In the genomic region with DNA sequence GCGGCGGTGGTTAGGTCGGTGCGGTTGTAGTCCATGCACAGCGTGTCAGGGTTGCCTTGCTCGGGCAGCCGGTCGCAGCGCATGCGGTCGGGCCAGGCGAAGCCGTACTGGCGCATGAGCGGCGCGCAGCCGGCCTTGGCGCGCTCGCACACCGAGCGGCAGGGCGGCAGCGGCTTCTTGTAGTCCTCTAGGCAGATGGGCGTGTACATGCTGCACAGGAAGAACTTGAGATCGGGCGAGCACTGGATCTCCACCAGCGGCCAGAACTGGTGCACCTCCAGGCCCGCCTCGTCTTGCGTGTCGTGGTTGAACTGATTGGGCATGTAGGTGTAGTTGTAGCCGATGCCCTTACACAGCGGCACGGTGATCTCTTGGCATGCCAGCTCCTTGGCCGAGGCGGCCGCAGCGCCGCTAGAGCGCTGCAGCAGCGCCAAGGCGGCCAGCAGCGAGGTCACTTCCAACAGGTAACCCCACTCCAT, we compare ENCODE assay signal across 8 cellular contexts. TPM values are rescaled to one million over a fixed set of nuclear protein-coding genes. Genes with fewer than 3 reads are reported as not detected.
DNase-seq lines count a peak whose midpoint lies in the region; ATAC-seq and TF ChIP-seq lines count a peak whose summit lies in the region.

No MANE protein-coding gene starts in this region.

- H3K4me3 ChIP-seq in MG63 (peak overlapping the region; percentile 66), duodenal mucosa (ENCODE audit: low read depth in 1 of 2, low read length in 2 of 2) (peak overlapping the region; percentile 70 to 82), lower lobe of right lung (peak overlapping the region; percentile 76)

- H3K4me1 ChIP-seq in duodenal mucosa (ENCODE audit: control insufficient read depth in 1 of 2, insufficient read depth in 2 of 2, low read length in 2 of 2) (peaks cover 9 to 33% of the 10 kb centered on the region in 2 donors), lower lobe of right lung (peaks cover 43% of the 10 kb centered on the region)

- CTCF ChIA-PET in WTC11 (lab: Charles Lee) = interaction anchor here (0.7 to 1.6 kb wide), 5 partner anchors 47 to 300 kb away, joined by 3 to 6 read pairs (median 3); no protein-coding TSS in a partner anchor

- intact Hi-C loops in lower lobe of right lung (cut with DNase I) = no loop called here

- H3K27ac ChIP-seq in duodenal mucosa (ENCODE audit: low read depth, low read length) (no peak overlapping the region), lower lobe of right lung (peak overlapping the region; percentile 88)

- peaks cover 40% of the 10 kb centered on the region for H3K4me1 Mint-ChIP-seq in WTC11
- peaks cover 27% of the 10 kb centered on the region for H3K4me1 Mint-ChIP-seq in stimulated activated effector memory CD8-positive, alpha-beta T cell treated with anti-CD3 and anti-CD28 coated beads, Interleukin-12 subunit alpha, Interleukin-12 subunit beta, amount 100 ng/mL, for 72 hours

- POLR2A ChIA-PET in WTC11 (lab: Charles Lee) = interaction anchor here (0.6 kb wide), 1 partner anchor 489 kb away, joined by 3 read pairs; no protein-coding TSS in a partner anchor

- H3K27me3 Mint-ChIP-seq in WTC11 (ENCODE audit: low read depth) = peaks cover 40% of the 10 kb centered on the region

- H3K9me3 Mint-ChIP-seq in WTC11 = no peaks in the 10 kb centered on the region
- H3K9me3 Mint-ChIP-seq in stimulated activated effector memory CD8-positive, alpha-beta T cell treated with anti-CD3 and anti-CD28 coated beads, Interleukin-12 subunit alpha, Interleukin-12 subunit beta, amount 100 ng/mL, for 72 hours = no peaks in the 10 kb centered on the region

- H3K36me3 ChIP-seq in MG63 (no peaks in the 10 kb centered on the region), duodenal mucosa (ENCODE audit: control insufficient read depth in 1 of 2, insufficient read depth in 2 of 2, low read length in 2 of 2) (no peaks in the 10 kb centered on the region), lower lobe of right lung (no peaks in the 10 kb centered on the region)

- H3K27ac Mint-ChIP-seq in WTC11 = no peak overlapping the region
- no peak overlapping the region for H3K27ac Mint-ChIP-seq in stimulated activated effector memory CD8-positive, alpha-beta T cell treated with anti-CD3 and anti-CD28 coated beads, Interleukin-12 subunit alpha, Interleukin-12 subunit beta, amount 100 ng/mL, for 72 hours

- no peaks in the 10 kb centered on the region for H3K9me3 ChIP-seq in MG63
- no peaks in the 10 kb centered on the region for H3K9me3 ChIP-seq in duodenal mucosa (ENCODE audit: control insufficient read depth in 1 of 2, low read length in 2 of 2)
- H3K9me3 ChIP-seq in lower lobe of right lung = no peaks in the 10 kb centered on the region

- H3K36me3 Mint-ChIP-seq in WTC11 = no peaks in the 10 kb centered on the region
- H3K36me3 Mint-ChIP-seq in stimulated activated effector memory CD8-positive, alpha-beta T cell treated with anti-CD3 and anti-CD28 coated beads, Interleukin-12 subunit alpha, Interleukin-12 subunit beta, amount 100 ng/mL, for 72 hours = no peaks in the 10 kb centered on the region

- peak overlapping the region; percentile 18 to 33 for H3K9ac ChIP-seq in duodenal mucosa (ENCODE audit: low read depth in 1 of 2, low read length in 2 of 2)

- peak; percentile 5 for ATAC-seq in WTC11
- peak; percentile 42 to 59 for ATAC-seq in lower lobe of right lung
- peak; percentile 61 for ATAC-seq in stimulated activated effector memory CD8-positive, alpha-beta T cell treated with anti-CD3 and anti-CD28 coated beads, Interleukin-12 subunit alpha, Interleukin-12 subunit beta, amount 100 ng/mL, for 72 hours

- DNase-seq in NCI-H1417 (lab: John Stamatoyannopoulos, UW) = peak; percentile 18 to 58 (median 49)
- no peak for DNase-seq in NCI-H1417 treated with DMSO at 0.1 percent for 48 hours (lab: John Stamatoyannopoulos, UW)
- DNase-seq in GOT3 (lab: John Stamatoyannopoulos, UW) = peak; percentile 17
- peak; percentile 85 for DNase-seq in MG63
- peak; percentile 71 for DNase-seq in WTC11 (ENCODE audit: low spot score)
- DNase-seq in lower lobe of right lung = peak; percentile 78
- peak; percentile 16 to 72 for DNase-seq in stimulated activated effector memory CD8-positive, alpha-beta T cell treated with anti-CD3 and anti-CD28 coated beads, Interleukin-12 subunit alpha, Interleukin-12 subunit beta, amount 100 ng/mL, for 72 hours (ENCODE audit: low spot score in 2 of 2)

- H3K4me3 Mint-ChIP-seq in WTC11 = peak overlapping the region; percentile 68
- H3K4me3 Mint-ChIP-seq in stimulated activated effector memory CD8-positive, alpha-beta T cell treated with anti-CD3 and anti-CD28 coated beads, Interleukin-12 subunit alpha, Interleukin-12 subunit beta, amount 100 ng/mL, for 72 hours = peak overlapping the region; percentile 78

- no peak for TF ChIP-seq CTCF in WTC11 (IDR thresholded peaks at IDR 0.05)
- peak; percentile 3 for TF ChIP-seq CTCF in lower lobe of right lung (IDR thresholded peaks at IDR 0.05)

- H3K27me3 ChIP-seq in MG63 = peaks cover 17% of the 10 kb centered on the region
- peaks cover 31 to 48% of the 10 kb centered on the region in 2 donors for H3K27me3 ChIP-seq in duodenal mucosa (ENCODE audit: control insufficient read depth in 1 of 2, insufficient read depth in 2 of 2, low read length in 2 of 2)
- H3K27me3 ChIP-seq in lower lobe of right lung (ENCODE audit: low read depth) = peaks cover 15% of the 10 kb centered on the region

TF ChIP-seq in WTC11, 78 proteins besides CTCF, POLR2A, EP300 and RAD21 (continues in another document):
- peak; percentile 84 for TF ChIP-seq MYBL2 (CRISPR knock-in tag; IDR thresholded peaks at IDR 0.05)
- TF ChIP-seq SP1 (CRISPR knock-in tag; conservative IDR thresholded peaks at IDR 0.05) = peak; percentile 50; the same call in 1 of the 2 replicates
- TF ChIP-seq FOXP1 (CRISPR knock-in tag; IDR thresholded peaks at IDR 0.05; ENCODE audit: borderline replicate concordance) = peak; percentile 98
- peak; percentile 91 for TF ChIP-seq E2F5 (CRISPR knock-in tag; IDR thresholded peaks at IDR 0.05)
- TF ChIP-seq NFATC4 (CRISPR knock-in tag; IDR thresholded peaks at IDR 0.05) = no peak
- peak; percentile 91 for TF ChIP-seq ZNF219 (CRISPR knock-in tag; IDR thresholded peaks at IDR 0.05; ENCODE audit: borderline replicate concordance)
- TF ChIP-seq MLX (CRISPR knock-in tag; IDR thresholded peaks at IDR 0.05) = no peak
- TF ChIP-seq GABPB1 (CRISPR knock-in tag; IDR thresholded peaks at IDR 0.05) = no peak
- TF ChIP-seq, protein P1, sequence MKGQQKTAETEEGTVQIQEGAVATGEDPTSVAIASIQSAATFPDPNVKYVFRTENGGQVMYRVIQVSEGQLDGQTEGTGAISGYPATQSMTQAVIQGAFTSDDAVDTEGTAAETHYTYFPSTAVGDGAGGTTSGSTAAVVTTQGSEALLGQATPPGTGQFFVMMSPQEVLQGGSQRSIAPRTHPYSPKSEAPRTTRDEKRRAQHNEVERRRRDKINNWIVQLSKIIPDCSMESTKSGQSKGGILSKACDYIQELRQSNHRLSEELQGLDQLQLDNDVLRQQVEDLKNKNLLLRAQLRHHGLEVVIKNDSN (CRISPR knock-in tag; IDR thresholded peaks at IDR 0.05) = peak; percentile 71
- TF ChIP-seq FOXJ3 (CRISPR knock-in tag; IDR thresholded peaks at IDR 0.05; ENCODE audit: borderline replicate concordance) = no peak
- no peak for TF ChIP-seq ZNF121 (CRISPR knock-in tag; IDR thresholded peaks at IDR 0.05)
- TF ChIP-seq TEAD1 (CRISPR knock-in tag; IDR thresholded peaks at IDR 0.05) = peak; percentile 74; the same call in 1 of the 2 replicates
- TF ChIP-seq SOX15 (CRISPR knock-in tag; IDR thresholded peaks at IDR 0.05) = no peak
- TF ChIP-seq NR2C2 (CRISPR knock-in tag; IDR thresholded peaks at IDR 0.05) = peak; percentile 85
- TF ChIP-seq MXD4 (CRISPR knock-in tag; IDR thresholded peaks at IDR 0.05; ENCODE audit: borderline replicate concordance) = no peak
- peak; percentile 82; the same call in 1 of the 2 replicates for TF ChIP-seq TEAD4 (CRISPR knock-in tag; IDR thresholded peaks at IDR 0.05)
- peak; percentile 69; the same call in 1 of the 2 replicates for TF ChIP-seq ELF4 (CRISPR knock-in tag; IDR thresholded peaks at IDR 0.05; ENCODE audit: low read depth)
- TF ChIP-seq ZNF317 (CRISPR knock-in tag; IDR thresholded peaks at IDR 0.05; ENCODE audit: borderline replicate concordance, low read depth) = 0 out of 2 replicates have a peak, but pooled peaks have one; percentile 35

RNA-seq across cellular contexts. Expression of gene FZD8, which starts 1.1 kb away (rescaled TPM):
- 0.74 and 3.0 TPM in 2 replicates for total RNA-seq in MG63 (2014; rRNA removed; shearing (Covaris generic); ENCODE audit: low replicate concordance)
- total RNA-seq in WTC11 (2021) = 9.9 to 13.7 TPM (median 10.1 TPM) in 3 replicates
- total RNA-seq in lower lobe of right lung = 13.3 TPM

RNA-seq across cellular contexts. Expression of gene GJD4, which starts 35.8 kb away (rescaled TPM):
- total RNA-seq in MG63 (2014; rRNA removed; shearing (Covaris generic); ENCODE audit: low replicate concordance) = not detected in 2 replicates
- total RNA-seq in WTC11 (2021) = not detected in 3 replicates
- not detected for total RNA-seq in lower lobe of right lung

Comparison
In these comparisons a context has a peak if more than half of its experiments do, and no peak if none do; other contexts are left out.
1. ATAC-seq: peak in every context shown above with its lines; median percentile 61 in stimulated activated effector memory CD8-positive, alpha-beta T cell treated with anti-CD3 and anti-CD28 coated beads, Interleukin-12 subunit alpha, Interleukin-12 subunit beta, amount 100 ng/mL, for 72 hours; 50 in lower lobe of right lung; 5 in WTC11.